In genomic region chr12:121712462-121713256, GRCh38 we compare ENCODE assay signal across 9 cellular contexts. TPM values are rescaled to one million over a fixed set of nuclear protein-coding genes. Genes with fewer than 3 reads are reported as not detected.
DNase-seq lines count a peak whose midpoint lies in the region; ATAC-seq, FAIRE-seq and TF ChIP-seq lines count a peak whose summit lies in the region.
"Had no signal": no experiment of that assay in that cellular context is flagged by ENCODE, and none has a peak within 500 bp of the region (broad histone marks: within the 10 kb centered on the region; RNA-seq: fewer than 3 reads in every experiment).

Gene TMEM120B, plus strand, starts transcription at chr12:121712752. Its CDS starts 144 bp downstream, at chr12:121712896.

- TF ChIP-seq EP300 in A549 (IDR thresholded peaks at IDR 0.05) = no peak
- no peak for TF ChIP-seq EP300 in HepG2 (IDR thresholded peaks at IDR 0.05; ENCODE audit: low read depth in 2 of 2, low read length in 2 of 2)
- TF ChIP-seq EP300 in HepG2 (CRISPR knock-in tag; IDR thresholded peaks at IDR 0.05; ENCODE audit: borderline replicate concordance) = no peak

- peak within 1 kb of the TSS; percentile 69 for H3K4me3 ChIP-seq in A549
- peak within 1 kb of the TSS; percentile 60 to 97 (median 91) for H3K4me3 ChIP-seq in HepG2 (replicated peaks in 1 of 3; ENCODE audit: insufficient read depth in 1 of 3, low read depth in 2 of 3, low read length in 3 of 3)

- H3K4me2 ChIP-seq in A549 = peak within 1 kb of the TSS; percentile 92
- peak within 1 kb of the TSS; percentile 100 for H3K4me2 ChIP-seq in HepG2 (ENCODE audit: low read depth, low read length)

- H3K9ac ChIP-seq in HepG2 (ENCODE audit: insufficient read depth, low read depth, low read length) = peak within 1 kb of the TSS; percentile 82

- H3K4me1 ChIP-seq in A549 = peaks cover 32% of the 10 kb centered on the region
- H3K4me1 ChIP-seq in HepG2 (ENCODE audit: insufficient read depth, low read length) = peaks cover 80% of the 10 kb centered on the region

- TF ChIP-seq POLR2A in A549 (IDR thresholded peaks at IDR 0.05; ENCODE audit: low read length) (peak; percentile 97), HepG2 (IDR thresholded peaks at IDR 0.05; ENCODE audit: insufficient read depth in 1 of 2, low read depth in 2 of 2, low read length in 2 of 2) (peak; percentile 78 to 88)

- H4K20me1 ChIP-seq in HepG2 (ENCODE audit: insufficient read depth, low read length) = no peaks in the 10 kb centered on the region

- no TSS peak for BruUV-seq in HepG2 (replicated peaks; lab: Mats Ljungman, UMichigan)

- peaks cover 23% of the 10 kb centered on the region for H3K4me1 Mint-ChIP-seq in activated CD4-positive, alpha-beta T cell treated with anti-CD3 and anti-CD28 coated beads, Interleukin-2, amount 10 ng/mL, durations not matched to agents 7 days and 5 days

- H3K9me3 ChIP-seq in A549 (no peaks in the 10 kb centered on the region), HepG2 (ENCODE audit: low read length) (no peaks in the 10 kb centered on the region)

- FAIRE-seq in A549 (lab: Jason Lieb, UNC) (no peak), HepG2 (lab: Jason Lieb, UNC) (no peak)
- FAIRE-seq: TTC549 had no signal

- peaks cover 1% of the 10 kb centered on the region for H3K27me3 Mint-ChIP-seq in activated CD4-positive, alpha-beta T cell treated with anti-CD3 and anti-CD28 coated beads, Interleukin-2, amount 10 ng/mL, durations not matched to agents 7 days and 5 days

- H3K4me3 Mint-ChIP-seq in activated CD4-positive, alpha-beta T cell treated with anti-CD3 and anti-CD28 coated beads, Interleukin-2, amount 10 ng/mL, durations not matched to agents 7 days and 5 days = peak within 1 kb of the TSS; percentile 86

- no peak for TF ChIP-seq RAD21 in A549 (conservative IDR thresholded peaks at IDR 0.05 in 1 of 2, IDR thresholded peaks at IDR 0.05 in 1 of 2)
- peak; percentile 39; the same call in 1 of the 2 replicates for TF ChIP-seq RAD21 in HepG2 (CRISPR knock-in tag; IDR thresholded peaks at IDR 0.05)

- intact Hi-C loops in HepG2 (cut with micrococcal nuclease; ENCODE audit: unreplicated experiment) = loop anchor here (5.0 kb wide), 1 partner anchor 60 kb away; no protein-coding TSS in a partner anchor

- peak within 1 kb of the TSS; percentile 31 for H2AFZ ChIP-seq in HepG2 (ENCODE audit: low read length)

- peak; percentile 11; the same call in 1 of the 3 replicates for TF ChIP-seq CTCF in A549 (IDR thresholded peaks at IDR 0.05)
- TF ChIP-seq CTCF in HepG2 (CRISPR knock-in tag; IDR thresholded peaks at IDR 0.05) = peak; percentile 15; the same call in 1 of the 2 replicates

- ATAC-seq in A549 (peak; percentile 78 to 81), GM18499 (IDR thresholded peaks at IDR 0.05; ENCODE audit: insufficient read depth, unreplicated experiment) (peak; percentile 43), HG02938 (IDR thresholded peaks at IDR 0.05; ENCODE audit: unreplicated experiment) (peak; percentile 69), HepG2 (peak; percentile 73)

- peaks cover 20% of the 10 kb centered on the region for H3K79me2 ChIP-seq in HepG2 (ENCODE audit: insufficient read depth, low read length)

- POLR2A ChIA-PET in A549 (lab: Yijun Ruan, JAX) = interaction anchor here (0.7 to 1.5 kb wide), 4 partner anchors 36 to 90 kb away, joined by 3 to 4 read pairs (median 3); partner anchors contain the start of gene RHOF
- POLR2A ChIA-PET in activated CD4-positive, alpha-beta T cell treated with anti-CD3 and anti-CD28 coated beads, Interleukin-2, amount 10 ng/mL, durations not matched to agents 7 days and 5 days (lab: Charles Lee) = interaction anchor here (0.6 kb wide), 1 partner anchor 313 kb away, joined by 3 read pairs; the partner anchor contains the start of gene RNF34
- POLR2A ChIA-PET in HepG2 (lab: Yijun Ruan, JAX) = interaction anchor here (0.7 to 2.2 kb wide), 14 partner anchors 26 to 594 kb away, joined by 3 to 15 read pairs (median 3); partner anchors contain the start of genes HPD, PSMD9 and RNF34

- CTCF ChIA-PET in A549 (lab: Yijun Ruan, JAX) (interaction anchor here (0.6 to 5.0 kb wide), 19 partner anchors 8 to 240 kb away, joined by 3 to 50 read pairs (median 4); partner anchors contain the start of gene RHOF), HepG2 (lab: Yijun Ruan, JAX; ENCODE audit: low intra/inter-chr PET ratio, low total read pairs) (no interaction called here)
- CTCF ChIA-PET in activated CD4-positive, alpha-beta T cell treated with anti-CD3 and anti-CD28 coated beads, Interleukin-2, amount 10 ng/mL, durations not matched to agents 7 days and 5 days (lab: Charles Lee) = interaction anchor here (0.6 to 4.0 kb wide), 12 partner anchors 9 to 175 kb away, joined by 3 to 34 read pairs (median 6); partner anchors contain the start of genes PSMD9 and RHOF

- H3K27ac Mint-ChIP-seq in activated CD4-positive, alpha-beta T cell treated with anti-CD3 and anti-CD28 coated beads, Interleukin-2, amount 10 ng/mL, durations not matched to agents 7 days and 5 days = peak within 1 kb of the TSS; percentile 93

- 2% methylated on average over 29 of the region's 74 CpGs for WGBS in A549 (ENCODE audit: missing lambda C conversion rate)
- 3% methylated on average over 16 of the region's 74 CpGs for WGBS in HepG2 (ENCODE audit: low lambda C conversion rate)

- no peaks in the 10 kb centered on the region; a peak in 1 of 5 replicates for H3K27me3 ChIP-seq in HepG2 (ENCODE audit: control insufficient read depth in 1 of 2, insufficient read depth in 2 of 2, low read length in 2 of 2)

- in situ Hi-C loops in HepG2 (cut with HindIII; ENCODE audit: extremely low pct_ligation_motif_present, low pct_unique_long_range_greater_than_20kb) = no loop called here

- no peaks in the 10 kb centered on the region for H3K9me3 Mint-ChIP-seq in activated CD4-positive, alpha-beta T cell treated with anti-CD3 and anti-CD28 coated beads, Interleukin-2, amount 10 ng/mL, durations not matched to agents 7 days and 5 days

- H3K27ac ChIP-seq in A549 (peak within 1 kb of the TSS; percentile 73 to 86), HepG2 (ENCODE audit: extremely low read length, insufficient read depth, low read length) (peak within 1 kb of the TSS; percentile 77)

- peak; percentile 70 to 75 for DNase-seq in A549 (ENCODE audit: low read depth in 1 of 2, low spot score in 1 of 2)
- DNase-seq in NCI-H2171 (lab: John Stamatoyannopoulos, UW) = peak; percentile 84
- DNase-seq in activated CD4-positive, alpha-beta T cell treated with anti-CD3 and anti-CD28 coated beads, Interleukin-2, amount 10 ng/mL, durations not matched to agents 7 days and 5 days = peak; percentile 82
- peak; percentile 59 for DNase-seq in dedifferentiated amniotic fluid mesenchymal stem cell (ENCODE audit: extremely low spot score)
- DNase-seq in HepG2 (ENCODE audit: low spot score) = peak; percentile 37
- peak; percentile 81 for DNase-seq in stimulated activated CD4-positive, alpha-beta T cell treated with anti-CD3 and anti-CD28 coated beads, Interleukin-4, amount 100 ng/mL, for 24 hours

- H3K36me3 ChIP-seq in HepG2 (replicated peaks in 1 of 2; ENCODE audit: control insufficient read depth in 1 of 2, insufficient read depth in 2 of 2, low read length in 2 of 2) = no peaks in the 10 kb centered on the region; a peak in 1 of 5 replicates

- H3K36me3 Mint-ChIP-seq in activated CD4-positive, alpha-beta T cell treated with anti-CD3 and anti-CD28 coated beads, Interleukin-2, amount 10 ng/mL, durations not matched to agents 7 days and 5 days (ENCODE audit: low read depth) = no peaks in the 10 kb centered on the region

TF ChIP-seq in A549, 52 proteins besides CTCF, POLR2A, EP300 and RAD21 (continues in another document):
- TF ChIP-seq, protein P1, sequence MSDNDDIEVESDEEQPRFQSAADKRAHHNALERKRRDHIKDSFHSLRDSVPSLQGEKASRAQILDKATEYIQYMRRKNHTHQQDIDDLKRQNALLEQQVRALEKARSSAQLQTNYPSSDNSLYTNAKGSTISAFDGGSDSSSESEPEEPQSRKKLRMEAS (IDR thresholded peaks at IDR 0.05) = peak; percentile 5; the same call in 1 of the 2 replicates
- TF ChIP-seq FOSB (CRISPR knock-in tag; IDR thresholded peaks at IDR 0.05) = no peak

TF ChIP-seq in HepG2, 621 proteins besides CTCF, POLR2A, EP300 and RAD21 (continues in another document):
- TF ChIP-seq PHF8 (CRISPR knock-in tag; IDR thresholded peaks at IDR 0.05) (peak; percentile 86), ZNF224 (CRISPR knock-in tag; IDR thresholded peaks at IDR 0.05) (no peak)

RNA-seq across cellular contexts. Expression of gene TMEM120B, which starts in this region (rescaled TPM):
- polyA plus RNA-seq in A549 (2011; rRNA removed) = 13.2 and 18.2 TPM in 2 replicates
- polyA plus RNA-seq in A549 (2012; cell fraction: cytosol; rRNA removed) = 19.7 and 26.1 TPM in 2 replicates
- polyA plus RNA-seq in A549 (2012; cell fraction: nucleus; rRNA removed) = 96.3 and 97.9 TPM in 2 replicates
- 10.2 to 10.6 TPM (median 10.2 TPM) in 3 replicates for polyA plus RNA-seq in A549 (2017; fragmentation: RNase III; extraction: RNeasy Plus Mini Kit Qiagen cat#74134 plus additional on column Dnase treatment)
- 30.9 and 31.1 TPM in 2 replicates for polyA minus RNA-seq in A549 (2011; rRNA and poly(A)+ RNA removed)
- total RNA-seq in activated CD4-positive, alpha-beta T cell treated with anti-CD3 and anti-CD28 coated beads, Interleukin-2, amount 10 ng/mL, durations not matched to agents 7 days and 5 days = 1 to 10 TPM; 5.8 to 6.0 TPM
- 3.8 and 7.1 TPM in 2 replicates for total RNA-seq in HepG2 (2016; rRNA removed; fragmentation: Illumina TruSeq; extraction: Trizol)
- total RNA-seq in HepG2 (2016; cell fraction: cytosol; rRNA removed; fragmentation: Illumina TruSeq; extraction: Trizol; ENCODE audit: low read depth) = 4.1 and 4.4 TPM in 2 replicates
- total RNA-seq in HepG2 (2016; cell fraction: insoluble cytoplasmic fraction; rRNA removed; fragmentation: Illumina TruSeq; extraction: Trizol) = 2.9 and 6.5 TPM in 2 replicates
- total RNA-seq in HepG2 (2016; cell fraction: membrane; rRNA removed; fragmentation: Illumina TruSeq; extraction: Trizol) = 5.8 and 6.5 TPM in 2 replicates
- total RNA-seq in HepG2 (2016; cell fraction: nucleus; rRNA removed; fragmentation: Illumina TruSeq; extraction: Trizol) = 7.0 and 7.1 TPM in 2 replicates
- polyA plus RNA-seq in HepG2 (2011; rRNA removed) = 12.9 and 14.3 TPM in 2 replicates
- polyA plus RNA-seq in HepG2 (2011; cell fraction: cytosol; rRNA removed) = 6.4 and 7.2 TPM in 2 replicates
- polyA plus RNA-seq in HepG2 (2011; cell fraction: nucleus; rRNA removed) = 31.6 and 33.2 TPM in 2 replicates
- polyA plus RNA-seq in HepG2 (2012) = 5.8 and 5.9 TPM in 2 replicates
- 5.1 and 6.6 TPM in 2 replicates for polyA plus RNA-seq in HepG2 (2016; cell fraction: cytosol; fragmentation: Illumina TruSeq; extraction: Trizol; ENCODE audit: low read depth)
- polyA plus RNA-seq in HepG2 (2016; cell fraction: insoluble cytoplasmic fraction; fragmentation: Illumina TruSeq; extraction: Trizol; ENCODE audit: low read depth) = 4.7 and 5.1 TPM in 2 replicates
- polyA plus RNA-seq in HepG2 (2016; cell fraction: membrane; fragmentation: Illumina TruSeq; extraction: Trizol; ENCODE audit: low read depth) = 6.2 and 7.5 TPM in 2 replicates
- 20.3 and 25.3 TPM in 2 replicates for polyA plus RNA-seq in HepG2 (2016; cell fraction: nucleus; fragmentation: Illumina TruSeq; extraction: Trizol; ENCODE audit: insufficient read depth, low read depth)
- polyA minus RNA-seq in HepG2 (2011; rRNA and poly(A)+ RNA removed; ENCODE audit: low replicate concordance) = 26.4 and 34.9 TPM in 2 replicates
- 8.7 and 9.2 TPM in 2 replicates for polyA minus RNA-seq in HepG2 (2011; cell fraction: cytosol; rRNA and poly(A)+ RNA removed)
- polyA minus RNA-seq in HepG2 (2011; cell fraction: nucleus; rRNA and poly(A)+ RNA removed) = 9.5 and 9.8 TPM in 2 replicates

Comparison
In these comparisons a context has a peak if more than half of its experiments do, and no peak if none do; other contexts are left out.
1. Peak in every context shown above with its lines: DNase-seq, ATAC-seq, H3K4me3 ChIP-seq and H3K27ac ChIP-seq.